8 cellular contexts compared by ENCODE assay signal in the genomic region with DNA sequence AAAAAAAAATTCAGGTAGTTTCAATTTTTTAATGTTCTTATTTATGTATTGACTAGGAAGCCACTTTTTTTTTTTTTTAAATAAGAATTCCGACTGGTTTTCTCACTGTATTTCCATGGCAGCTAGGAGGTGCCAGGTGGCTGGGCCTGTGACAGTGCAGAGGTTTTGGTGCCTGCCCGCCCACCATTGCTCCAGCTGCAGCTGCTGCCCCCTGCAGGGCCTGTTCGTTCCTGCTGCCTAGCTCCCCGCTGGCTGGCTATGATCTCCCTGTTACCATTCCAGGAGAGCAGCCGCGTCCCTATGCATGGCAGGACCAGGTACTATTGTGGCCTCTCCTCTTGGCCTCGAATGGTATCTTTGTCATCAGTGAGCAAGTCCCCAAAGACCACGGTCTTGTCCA. TPM values are rescaled to one million over a fixed set of nuclear protein-coding genes. Genes with fewer than 3 reads are reported as not detected.
DNase-seq lines count a peak whose midpoint lies in the region; ATAC-seq and TF ChIP-seq lines count a peak whose summit lies in the region.
"Not testable (repeated sequence)": the region's sequence is repeated elsewhere in the genome, so short reads cannot be mapped to it uniquely, and the experiment has no call there.

No MANE protein-coding gene starts in this region.

- peaks cover 23% of the 10 kb centered on the region for H3K4me1 ChIP-seq in CD8-positive, alpha-beta memory T cell (ENCODE audit: insufficient read depth, low read length)

- peaks cover 34 to 43% (median 37%) of the 10 kb centered on the region in 3 donors for H3K4me1 Mint-ChIP-seq in CD8-positive, alpha-beta memory T cell
- H3K4me1 Mint-ChIP-seq in mesothelial cell of epicardium = peaks cover 28% of the 10 kb centered on the region

- peak; percentile 41 for ATAC-seq in GM21529 (IDR thresholded peaks at IDR 0.05; ENCODE audit: unreplicated experiment)

- not testable (repeated sequence) for H3K27me3 Mint-ChIP-seq in CD8-positive, alpha-beta memory T cell; mesothelial cell of epicardium (ENCODE audit: low read depth)

- H3K4me3 Mint-ChIP-seq in CD8-positive, alpha-beta memory T cell = peak overlapping the region; percentile 17 to 99 (median 90)
- H3K4me3 Mint-ChIP-seq in mesothelial cell of epicardium = peak overlapping the region; percentile 17

- TF ChIP-seq CTCF in mesothelial cell of epicardium (IDR thresholded peaks at IDR 0.05; ENCODE audit: unreplicated experiment) = not testable (repeated sequence)

- peaks cover 4 to 31% (median 6%) of the 10 kb centered on the region in 3 donors for H3K36me3 Mint-ChIP-seq in CD8-positive, alpha-beta memory T cell
- H3K36me3 Mint-ChIP-seq in mesothelial cell of epicardium = peaks cover 16% of the 10 kb centered on the region

- not testable (repeated sequence) for H3K9me3 ChIP-seq in CD8-positive, alpha-beta memory T cell (ENCODE audit: low read length)

- in situ Hi-C loops in SK-MEL-5 (cut with HindIII; ENCODE audit: low pct_unique_long_range_greater_than_20kb, low sequenced_read_pairs) = not testable (repeated sequence)

- not testable (repeated sequence) for H3K27me3 ChIP-seq in CD8-positive, alpha-beta memory T cell (ENCODE audit: insufficient read depth, low read length, poor library complexity, severe bottlenecking)

- H3K27ac Mint-ChIP-seq in CD8-positive, alpha-beta memory T cell = peak overlapping the region in 7 of 8 donors; percentile 8 to 99 (median 32)
- H3K27ac Mint-ChIP-seq in mesothelial cell of epicardium = not testable (repeated sequence)

- peak; percentile 33 to 75 (median 60) for DNase-seq in CD8-positive, alpha-beta memory T cell
- DNase-seq in Kasumi-1 (lab: John Stamatoyannopoulos, UW) (peak; percentile 23 to 30), SK-MEL-5 (ENCODE audit: low read depth, low spot score) (peak; percentile 57), activated T-helper 1 cell treated with Interleukin-2 at 50 U/mL for 16 hours (ENCODE audit: low read depth) (peak; percentile 41), erythroblast (lab: John Stamatoyannopoulos, UW) (peak; percentile 58 to 70), mesothelial cell of epicardium (ENCODE audit: low spot score in 2 of 2, unreplicated experiment in 2 of 2) (peak in 1 of 2 experiments; percentile 63)
- DNase-seq in stimulated activated CD8-positive, alpha-beta memory T cell treated with anti-CD3 and anti-CD28 coated beads, Interleukin-15, amount 100 ng/mL, for 24 hours (ENCODE audit: low read depth) = peak; percentile 19

- not testable (repeated sequence) for H3K27ac ChIP-seq in CD8-positive, alpha-beta memory T cell (ENCODE audit: low read depth, low read length)

- not testable (repeated sequence) for TF ChIP-seq POLR2A in erythroblast (IDR thresholded peaks at IDR 0.05; ENCODE audit: low read length)

- CTCF ChIA-PET in CD8-positive, alpha-beta memory T cell (lab: Charles Lee) = interaction anchor here (0.7 to 5.4 kb wide), 13 partner anchors 9 to 276 kb away, joined by 3 to 44 read pairs (median 8); partner anchors contain the start of genes ACOT4, ACOT6, NUMB and RIOX1

- H3K36me3 ChIP-seq in CD8-positive, alpha-beta memory T cell (ENCODE audit: insufficient read depth, low read length) = not testable (repeated sequence)

- POLR2A ChIA-PET in CD8-positive, alpha-beta memory T cell (lab: Charles Lee) = interaction anchor here (0.6 to 2.8 kb wide), 8 partner anchors 25 to 513 kb away, joined by 3 to 46 read pairs (median 8); partner anchors contain the start of genes ACOT6 and RBM25

- H3K9me3 Mint-ChIP-seq in CD8-positive, alpha-beta memory T cell; mesothelial cell of epicardium: not testable (repeated sequence)

- not testable (repeated sequence) for H3K4me3 ChIP-seq in CD8-positive, alpha-beta memory T cell (ENCODE audit: low read length)

RNA-seq across cellular contexts. Expression of gene ACOT2, which starts 1.9 kb away (rescaled TPM):
- total RNA-seq in CD8-positive, alpha-beta memory T cell = 10 to 100 TPM; 16.2 to 16.4 TPM
- 22.4 TPM for polyA plus RNA-seq in CD8-positive, alpha-beta memory T cell
- total RNA-seq in SK-MEL-5 (2014; rRNA removed; shearing (Covaris generic)) = 73.4 and 86.5 TPM in 2 replicates
- 86.3 and 88.8 TPM in 2 replicates for polyA plus RNA-seq in SK-MEL-5 (2015; cell fraction: cytosol; rRNA removed)
- polyA plus RNA-seq in SK-MEL-5 (2015; cell fraction: nucleus; rRNA removed) = 27.7 and 27.9 TPM in 2 replicates
- 25.0 to 26.4 TPM (median 25.6 TPM) in 3 replicates for total RNA-seq in mesothelial cell of epicardium

RNA-seq across cellular contexts. Expression of gene HEATR4, which starts 12.2 kb away (rescaled TPM):
- total RNA-seq in CD8-positive, alpha-beta memory T cell = not detected
- polyA plus RNA-seq in CD8-positive, alpha-beta memory T cell = 1.0 TPM
- 0.37 TPM in 1 of 2 replicates, not detected in the other for total RNA-seq in SK-MEL-5 (2014; rRNA removed; shearing (Covaris generic))
- polyA plus RNA-seq in SK-MEL-5 (2015; cell fraction: cytosol; rRNA removed) = not detected in 2 replicates
- polyA plus RNA-seq in SK-MEL-5 (2015; cell fraction: nucleus; rRNA removed) = not detected in 2 replicates
- total RNA-seq in mesothelial cell of epicardium = 1.0 to 2.0 TPM (median 1.2 TPM) in 3 replicates

RNA-seq across cellular contexts. Expression of gene ACOT4, which starts 20.8 kb away (rescaled TPM):
- 1 to 10 TPM; 4.0 to 5.0 TPM for total RNA-seq in CD8-positive, alpha-beta memory T cell
- polyA plus RNA-seq in CD8-positive, alpha-beta memory T cell = 5.0 TPM
- total RNA-seq in SK-MEL-5 (2014; rRNA removed; shearing (Covaris generic)) = 0.11 and 0.43 TPM in 2 replicates
- 0.22 TPM in 1 of 2 replicates, not detected in the other for polyA plus RNA-seq in SK-MEL-5 (2015; cell fraction: cytosol; rRNA removed)
- 0.10 TPM in 1 of 2 replicates, not detected in the other for polyA plus RNA-seq in SK-MEL-5 (2015; cell fraction: nucleus; rRNA removed)
- 1.4 to 1.6 TPM (median 1.5 TPM) in 3 replicates for total RNA-seq in mesothelial cell of epicardium

RNA-seq across cellular contexts. Expression of gene ACOT1, which starts 34.0 kb away (rescaled TPM):
- 1 to 10 TPM; 1.8 to 1.9 TPM for total RNA-seq in CD8-positive, alpha-beta memory T cell
- 3.1 TPM for polyA plus RNA-seq in CD8-positive, alpha-beta memory T cell
- total RNA-seq in SK-MEL-5 (2014; rRNA removed; shearing (Covaris generic)) = 3.3 and 8.6 TPM in 2 replicates
- 2.8 and 3.2 TPM in 2 replicates for polyA plus RNA-seq in SK-MEL-5 (2015; cell fraction: cytosol; rRNA removed)
- polyA plus RNA-seq in SK-MEL-5 (2015; cell fraction: nucleus; rRNA removed) = 3.0 and 3.9 TPM in 2 replicates
- total RNA-seq in mesothelial cell of epicardium = 6.0 to 7.4 TPM (median 7.2 TPM) in 3 replicates

RNA-seq across cellular contexts. Expression of gene ACOT6, which starts 41.4 kb away (rescaled TPM):
- total RNA-seq in CD8-positive, alpha-beta memory T cell = not detected
- polyA plus RNA-seq in CD8-positive, alpha-beta memory T cell = not detected
- 0.18 TPM in 1 of 2 replicates, not detected in the other for total RNA-seq in SK-MEL-5 (2014; rRNA removed; shearing (Covaris generic))
- not detected in 2 replicates for polyA plus RNA-seq in SK-MEL-5 (2015; cell fraction: cytosol; rRNA removed)
- polyA plus RNA-seq in SK-MEL-5 (2015; cell fraction: nucleus; rRNA removed) = 0.16 TPM in 1 of 2 replicates, not detected in the other
- total RNA-seq in mesothelial cell of epicardium = not detected in 3 replicates
